21 cellular contexts compared by ENCODE assay signal in genomic region chr14:94171208-94171607, GRCh38. TPM values are rescaled to one million over a fixed set of nuclear protein-coding genes. Genes with fewer than 3 reads are reported as not detected.
DNase-seq lines count a peak whose midpoint lies in the region; ATAC-seq and TF ChIP-seq lines count a peak whose summit lies in the region.
"Had no signal": no experiment of that assay in that cellular context is flagged by ENCODE, and none has a peak within 500 bp of the region (broad histone marks: within the 10 kb centered on the region; RNA-seq: fewer than 3 reads in every experiment).

No MANE protein-coding gene starts in this region.

- H3K36me3 ChIP-seq in skeletal muscle tissue (ENCODE audit: control insufficient read depth in 3 of 3, insufficient read depth in 3 of 3, low read length in 3 of 3) = no peaks in the 10 kb centered on the region
- H3K36me3 ChIP-seq: Peyer's patch, right lobe of liver, vagina had no signal

- intact Hi-C loops in activated CD4-positive, alpha-beta T cell treated with anti-CD3 and anti-CD28 coated beads, Interleukin-2, amount 10 ng/mL, durations not matched to agents 24 days and 14 days (cut with micrococcal nuclease) = loop anchor here (5.0 kb wide), 1 partner anchor 986 kb away; the partner anchor contains the start of gene DICER1

- ATAC-seq in HG02885 (IDR thresholded peaks at IDR 0.05; ENCODE audit: poor library complexity, unreplicated experiment) = no peak
- ATAC-seq: activated T-cell treated with anti-CD3 and anti-CD28 coated beads, Interleukin-2, amount 50 U/mL, for 72 hours; right lobe of liver had no signal

- H3K9me3 ChIP-seq in skeletal muscle tissue (ENCODE audit: control insufficient read depth in 3 of 3, low read length in 3 of 3) = no peaks in the 10 kb centered on the region
- H3K9me3 ChIP-seq: Peyer's patch, right lobe of liver, vagina had no signal

- H3K9ac ChIP-seq in skeletal muscle tissue (ENCODE audit: low read depth in 1 of 3, low read length in 3 of 3) = no peak overlapping the region

- no peak overlapping the region for H3K4me3 Mint-ChIP-seq in activated CD4-positive, alpha-beta T cell treated with anti-CD3 and anti-CD28 coated beads, Interleukin-2, amount 10 ng/mL, durations not matched to agents 24 days and 14 days
- H3K4me3 Mint-ChIP-seq: activated CD4-positive, alpha-beta memory T cell treated with anti-CD3 and anti-CD28 coated beads, Interleukin-2, amount 10 ng/mL, durations not matched to agents 7 days and 5 days; activated naive CD8-positive, alpha-beta T cell treated with anti-CD3 and anti-CD28 coated beads for 36 hours; activated T-cell treated with anti-CD3 and anti-CD28 coated beads, Interleukin-2, amount 50 U/mL, for 72 hours; IgD-negative memory B cell had no signal

- no peaks in the 10 kb centered on the region for H3K9me3 Mint-ChIP-seq in activated CD4-positive, alpha-beta T cell treated with anti-CD3 and anti-CD28 coated beads, Interleukin-2, amount 10 ng/mL, durations not matched to agents 24 days and 14 days
- H3K9me3 Mint-ChIP-seq: activated CD4-positive, alpha-beta memory T cell treated with anti-CD3 and anti-CD28 coated beads, Interleukin-2, amount 10 ng/mL, durations not matched to agents 7 days and 5 days; activated naive CD8-positive, alpha-beta T cell treated with anti-CD3 and anti-CD28 coated beads for 36 hours; activated T-cell treated with anti-CD3 and anti-CD28 coated beads, Interleukin-2, amount 50 U/mL, for 72 hours; CD8-positive, alpha-beta memory T cell; IgD-negative memory B cell had no signal

- H3K27me3 Mint-ChIP-seq in activated CD4-positive, alpha-beta T cell treated with anti-CD3 and anti-CD28 coated beads, Interleukin-2, amount 10 ng/mL, durations not matched to agents 24 days and 14 days = peaks cover 45% of the 10 kb centered on the region

- peaks cover 17% of the 10 kb centered on the region for H3K4me1 Mint-ChIP-seq in activated CD4-positive, alpha-beta T cell treated with anti-CD3 and anti-CD28 coated beads, Interleukin-2, amount 10 ng/mL, durations not matched to agents 24 days and 14 days

- peak overlapping the region; percentile 28 for H3K27ac ChIP-seq in skeletal muscle tissue (ENCODE audit: low read depth, low read length)
- H3K27ac ChIP-seq: Peyer's patch, right lobe of liver, vagina, VCaP had no signal

- peaks cover 1% of the 10 kb centered on the region for H3K36me3 Mint-ChIP-seq in activated CD4-positive, alpha-beta T cell treated with anti-CD3 and anti-CD28 coated beads, Interleukin-2, amount 10 ng/mL, durations not matched to agents 24 days and 14 days (ENCODE audit: low read depth)
- H3K36me3 Mint-ChIP-seq: activated naive CD8-positive, alpha-beta T cell treated with anti-CD3 and anti-CD28 coated beads for 36 hours; CD8-positive, alpha-beta memory T cell; IgD-negative memory B cell had no signal

- H3K4me3 ChIP-seq in fibroblast of mammary gland (ENCODE audit: control insufficient read depth, low read depth, low read length) = no peak overlapping the region
- peak overlapping the region in 1 of 3 donors; percentile 7 for H3K4me3 ChIP-seq in skeletal muscle tissue (ENCODE audit: low read length in 3 of 3)
- H3K4me3 ChIP-seq: Peyer's patch, right lobe of liver, vagina had no signal

- H3K27me3 ChIP-seq in skeletal muscle tissue (ENCODE audit: control insufficient read depth in 3 of 3, insufficient read depth in 3 of 3, low read length in 3 of 3) = peaks cover 6 to 14% (median 7%) of the 10 kb centered on the region in 3 donors
- H3K27me3 ChIP-seq: right lobe of liver, vagina had no signal

- H3K27ac Mint-ChIP-seq in activated CD4-positive, alpha-beta T cell treated with anti-CD3 and anti-CD28 coated beads, Interleukin-2, amount 10 ng/mL, durations not matched to agents 24 days and 14 days = no peak overlapping the region
- H3K27ac Mint-ChIP-seq: activated CD4-positive, alpha-beta memory T cell treated with anti-CD3 and anti-CD28 coated beads, Interleukin-2, amount 10 ng/mL, durations not matched to agents 7 days and 5 days; activated naive CD8-positive, alpha-beta T cell treated with anti-CD3 and anti-CD28 coated beads for 36 hours; activated T-cell treated with anti-CD3 and anti-CD28 coated beads, Interleukin-2, amount 50 U/mL, for 72 hours; IgD-negative memory B cell had no signal

- H3K4me1 ChIP-seq in skeletal muscle tissue (ENCODE audit: control insufficient read depth in 3 of 3, insufficient read depth in 3 of 3, low read length in 3 of 3) = peaks cover 9 to 19% (median 12%) of the 10 kb centered on the region in 3 donors

- TF ChIP-seq CTCF in fibroblast of mammary gland (conservative IDR thresholded peaks at IDR 0.05; ENCODE audit: control insufficient read depth, insufficient read depth, low read depth, low read length) = no peak

- peak; percentile 54 for DNase-seq in activated CD4-positive, alpha-beta T cell treated with anti-CD3 and anti-CD28 coated beads, Interleukin-2, amount 10 ng/mL, durations not matched to agents 24 days and 14 days
- DNase-seq in activated CD4-positive, alpha-beta T cell treated with anti-CD3 and anti-CD28 coated beads for 4 hours = no peak
- DNase-seq in RKO (ENCODE audit: low spot score) (peak; percentile 21), fibroblast of mammary gland (ENCODE audit: low read depth) (peak; percentile 11), islet precursor cell (no peak), NOMO-1 (lab: John Stamatoyannopoulos, UW; ENCODE audit: unreplicated experiment in 2 of 2) (no peak)
- DNase-seq: activated CD4-positive, alpha-beta memory T cell treated with anti-CD3 and anti-CD28 coated beads, Interleukin-2, amount 10 ng/mL, durations not matched to agents 7 days and 5 days; activated naive CD8-positive, alpha-beta T cell treated with anti-CD3 and anti-CD28 coated beads for 36 hours; activated T-cell treated with anti-CD3 and anti-CD28 coated beads, Interleukin-2, amount 50 U/mL, for 72 hours; CD8-positive, alpha-beta memory T cell; DND-41; NCI-H2029 treated with DMSO at 0.1 percent for 48 hours; NCI-H510A treated with DMSO at 0.1 percent for 48 hours; Peyer's patch; right lobe of liver; stimulated activated CD4-positive, alpha-beta T cell treated with anti-CD3 and anti-CD28 coated beads, Interleukin-1b, Interleukin-23, amount 100 ng/mL, for 48 hours had no signal

RNA-seq across cellular contexts. Expression of gene PPP4R4, which starts 2.9 kb away (rescaled TPM):
- 2.7 and 3.1 TPM in 2 replicates for total RNA-seq in activated CD4-positive, alpha-beta T cell treated with anti-CD3 and anti-CD28 coated beads, Interleukin-2, amount 10 ng/mL, durations not matched to agents 24 days and 14 days
- 0.52 TPM for total RNA-seq in skeletal muscle tissue

RNA-seq across cellular contexts. Expression of gene IFI27L2, which starts 41.8 kb away (rescaled TPM):
- 37.3 and 38.8 TPM in 2 replicates for total RNA-seq in activated CD4-positive, alpha-beta T cell treated with anti-CD3 and anti-CD28 coated beads, Interleukin-2, amount 10 ng/mL, durations not matched to agents 24 days and 14 days
- 14.1 TPM for total RNA-seq in skeletal muscle tissue

Comparison
In these comparisons a context has a peak if more than half of its experiments do, and no peak if none do; other contexts are left out.
1. DNase-seq: peak in activated CD4-positive, alpha-beta T cell treated with anti-CD3 and anti-CD28 coated beads, Interleukin-2, amount 10 ng/mL, durations not matched to agents 24 days and 14 days (single experiment), RKO (single experiment) and fibroblast of mammary gland (single experiment); none in activated CD4-positive, alpha-beta T cell treated with anti-CD3 and anti-CD28 coated beads for 4 hours (0 of 2), islet precursor cell (single experiment) and NOMO-1 (0 of 2).